12 cellular contexts compared by ENCODE assay signal in genomic region chr3:17979248-17979647, GRCh38.
DNase-seq lines count a peak whose midpoint lies in the region; ATAC-seq, FAIRE-seq and TF ChIP-seq lines count a peak whose summit lies in the region.
"Had no signal": no experiment of that assay in that cellular context is flagged by ENCODE, and none has a peak within 500 bp of the region (broad histone marks: within the 10 kb centered on the region; RNA-seq: fewer than 3 reads in every experiment).

No MANE protein-coding gene starts in this region.

- no peaks in the 10 kb centered on the region for H3K9me3 Mint-ChIP-seq in activated naive CD4-positive, alpha-beta T cell treated with anti-CD3 and anti-CD28 coated beads for 36 hours

- H2BK20ac ChIP-seq in H1 (ENCODE audit: low read length) = no peak overlapping the region

- peak overlapping the region; percentile 46 for H3K4me3 ChIP-seq in NB4 (ENCODE audit: low read depth, low read length)
- H3K4me3 ChIP-seq in H1 (ENCODE audit: extremely low read depth in 1 of 4, insufficient read depth in 2 of 4, low read depth in 3 of 4, low read length in 4 of 4) = no peak overlapping the region
- no peak overlapping the region for H3K4me3 ChIP-seq in sigmoid colon
- H3K4me3 ChIP-seq: heart right ventricle, smooth muscle cell had no signal

- H3K4me2 ChIP-seq in H1 (ENCODE audit: insufficient read depth in 1 of 2, low read depth in 2 of 2, low read length in 2 of 2) = no peak overlapping the region
- H3K4me2 ChIP-seq: smooth muscle cell had no signal

- no peak overlapping the region for H3K27ac ChIP-seq in H1 (ENCODE audit: low read depth, low read length)
- H3K27ac ChIP-seq in sigmoid colon = peak overlapping the region in 3 of 4 donors; percentile 35 to 60 (median 51)
- H3K27ac ChIP-seq: heart right ventricle had no signal

- CTCF ChIA-PET in activated naive CD4-positive, alpha-beta T cell treated with anti-CD3 and anti-CD28 coated beads for 36 hours (lab: Charles Lee) = interaction anchor here (0.6 to 1.2 kb wide), 3 partner anchors 13 to 96 kb away, joined by 3 to 5 read pairs (median 3); no protein-coding TSS in a partner anchor
- CTCF ChIA-PET in H1 (lab: Charles Lee; ENCODE audit: partially characterized antibody) = interaction anchor here (0.5 to 2.4 kb wide), 12 partner anchors 9 to 429 kb away, joined by 3 to 22 read pairs (median 3); no protein-coding TSS in a partner anchor

- DNase-seq in activated naive CD4-positive, alpha-beta T cell treated with anti-CD3 and anti-CD28 coated beads for 36 hours = peak; percentile 28
- DNase-seq in activated naive CD4-positive, alpha-beta T cell treated with Interleukin-2 at 50 U/mL for 16 hours = no peak
- DNase-seq in NB4 (ENCODE audit: low read depth) (peak; percentile 84), H1 (ENCODE audit: low read depth in 1 of 2, low spot score in 2 of 2) (no peak), sigmoid colon (peak; percentile 73), COLO829 (ENCODE audit: low spot score) (no peak), NCI-H2029 treated with DMSO at 0.1 percent for 48 hours (lab: John Stamatoyannopoulos, UW) (no peak)
- DNase-seq: heart right ventricle, Karpas-422 had no signal

- H3K9me3 ChIP-seq in H1 (ENCODE audit: insufficient read depth in 2 of 2, low read depth in 1 of 2, low read length in 1 of 2) (no peaks in the 10 kb centered on the region), sigmoid colon (no peaks in the 10 kb centered on the region)
- H3K9me3 ChIP-seq: heart right ventricle had no signal

- no peak for ATAC-seq in HG03521 (IDR thresholded peaks at IDR 0.05; ENCODE audit: unreplicated experiment)

- TF ChIP-seq CTCF in NB4 (IDR thresholded peaks at IDR 0.05; ENCODE audit: low read depth, low read length) (no peak), H1 (IDR thresholded peaks at IDR 0.05; ENCODE audit: control extremely low read depth in 1 of 3, insufficient read depth in 1 of 3, low read depth in 1 of 3, low read length in 3 of 3) (peak in 2 of 3 experiments; percentile 35; a peak in 3 of 4 replicates), sigmoid colon (IDR thresholded peaks at IDR 0.05) (peak in 1 of 4 experiments; percentile 30)

- TF ChIP-seq RAD21 in H1 (IDR thresholded peaks at IDR 0.05 in 1 of 2, conservative IDR thresholded peaks at IDR 0.05 in 1 of 2; ENCODE audit: low read depth in 2 of 2, low read length in 2 of 2) = peak; percentile 70

- H2BK12ac ChIP-seq in H1 (ENCODE audit: low read depth, low read length) = no peak overlapping the region

- no peaks in the 10 kb centered on the region for H3K36me3 Mint-ChIP-seq in activated naive CD4-positive, alpha-beta T cell treated with anti-CD3 and anti-CD28 coated beads for 36 hours (ENCODE audit: low read depth)

- H3K79me1 ChIP-seq in H1 (ENCODE audit: low read depth, low read length) = no peaks in the 10 kb centered on the region

- H2AFZ ChIP-seq in H1 (ENCODE audit: low read length) = no peak overlapping the region

- H3K27ac Mint-ChIP-seq in activated naive CD4-positive, alpha-beta T cell treated with anti-CD3 and anti-CD28 coated beads for 36 hours = no peak overlapping the region

- H4K5ac ChIP-seq in H1 (ENCODE audit: insufficient read length, low read depth, low read length) = no peak overlapping the region

- TF ChIP-seq POLR2A in NB4 (IDR thresholded peaks at IDR 0.05; ENCODE audit: extremely low read depth, insufficient read length) = no peak
- no peak for TF ChIP-seq POLR2A in H1 (IDR thresholded peaks at IDR 0.05; ENCODE audit: control extremely low read depth in 1 of 2, low read depth in 2 of 2, low read length in 2 of 2)
- TF ChIP-seq POLR2A in sigmoid colon (IDR thresholded peaks at IDR 0.05) = no peak

- H3K14ac ChIP-seq in H1 (ENCODE audit: insufficient read length) = no peak overlapping the region

- H3K56ac ChIP-seq in H1 (replicated peaks; ENCODE audit: insufficient read length, low read depth, low read length) = no peak overlapping the region

- H3K18ac ChIP-seq in H1 (ENCODE audit: extremely low read depth, low read length) = no peak overlapping the region

- no peak overlapping the region for H3K4me3 Mint-ChIP-seq in activated naive CD4-positive, alpha-beta T cell treated with anti-CD3 and anti-CD28 coated beads for 36 hours

- POLR2A ChIA-PET in H1 (lab: Charles Lee; ENCODE audit: partially characterized antibody) = no interaction called here

- no peaks in the 10 kb centered on the region for H3K23me2 ChIP-seq in H1 (ENCODE audit: low read depth, low read length)

- FAIRE-seq in H1 (lab: Jason Lieb, UNC) = peak; percentile 19
- FAIRE-seq: TTC549 had no signal

- H4K8ac ChIP-seq in H1 (ENCODE audit: extremely low read depth, insufficient read depth, low read length) = no peak overlapping the region

- no peaks in the 10 kb centered on the region for H3K4me1 Mint-ChIP-seq in activated naive CD4-positive, alpha-beta T cell treated with anti-CD3 and anti-CD28 coated beads for 36 hours (ENCODE audit: low read depth)

- no peak overlapping the region for H2BK5ac ChIP-seq in H1 (ENCODE audit: low read depth, low read length)

- H2AK5ac ChIP-seq in H1 (ENCODE audit: low read depth, low read length) = no peak overlapping the region

- TF ChIP-seq EP300 in H1 (IDR thresholded peaks at IDR 0.05; ENCODE audit: borderline replicate concordance in 1 of 2, low read depth in 2 of 2, low read length in 2 of 2) (no peak), sigmoid colon (IDR thresholded peaks at IDR 0.05) (no peak)

- H3K4me1 ChIP-seq in H1 (replicated peaks in 1 of 4; ENCODE audit: control insufficient read depth in 3 of 4, insufficient read depth in 4 of 4, low read length in 3 of 4) (no peaks in the 10 kb centered on the region), sigmoid colon (peaks cover 0 to 54% (median 29%) of the 10 kb centered on the region in 4 donors)
- H3K4me1 ChIP-seq: heart right ventricle had no signal

- H4K91ac ChIP-seq in H1 (replicated peaks; ENCODE audit: insufficient read length, low read length) = no peak overlapping the region

- H3K27me3 ChIP-seq in H1 (replicated peaks in 1 of 4; ENCODE audit: control insufficient read depth in 3 of 4, extremely low read depth in 1 of 4, insufficient read depth in 3 of 4, low read length in 3 of 4) (no peaks in the 10 kb centered on the region), sigmoid colon (no peaks in the 10 kb centered on the region)

- intact Hi-C loops in activated naive CD4-positive, alpha-beta T cell treated with anti-CD3 and anti-CD28 coated beads for 36 hours (cut with micrococcal nuclease) = loop anchor here (10.0 kb wide), 1 partner anchor 1006 kb away; no protein-coding TSS in a partner anchor
- intact Hi-C loops in sigmoid colon (cut with DNase I) = loop anchor here (5.0 to 10.0 kb wide), 4 partner anchors 233 to 466 kb away; partner anchors contain the start of gene TBC1D5

- H3K79me2 ChIP-seq in H1 (ENCODE audit: control insufficient read depth in 1 of 2, insufficient read depth in 2 of 2, low read length in 2 of 2) = no peaks in the 10 kb centered on the region

- no peak overlapping the region for H3K9ac ChIP-seq in H1 (replicated peaks in 1 of 4; ENCODE audit: extremely low read depth in 1 of 4, low read depth in 3 of 4, low read length in 3 of 4)

- 76% methylated on average over 2 of the region's 2 CpGs; no CpG with 5 or more reads in 1 of the 2 experiments for WGBS in H1 (ENCODE audit: extremely low coverage in 1 of 2, insufficient coverage in 1 of 2, insufficient read length in 1 of 2, insufficient replicate concordance in 2 of 2, low coverage in 1 of 2, low lambda C conversion rate in 2 of 2, missing lambda C conversion rate in 1 of 2), 2 experiments
- 59 to 60% methylated on average over 2 of the region's 2 CpGs for WGBS in sigmoid colon, 2 donors

- H4K20me1 ChIP-seq in H1 (replicated peaks in 1 of 2; ENCODE audit: control insufficient read depth in 1 of 2, insufficient read depth in 2 of 2, low read length in 2 of 2) = no peaks in the 10 kb centered on the region

- no peak overlapping the region for H2BK15ac ChIP-seq in H1 (ENCODE audit: low read length)

- H3K27me3 Mint-ChIP-seq in activated naive CD4-positive, alpha-beta T cell treated with anti-CD3 and anti-CD28 coated beads for 36 hours (ENCODE audit: low read depth) = peaks cover 5% of the 10 kb centered on the region

- no peaks in the 10 kb centered on the region for H3K36me3 ChIP-seq in H1 (ENCODE audit: control insufficient read depth in 2 of 4, insufficient read depth in 4 of 4, low read length in 3 of 4)
- no peaks in the 10 kb centered on the region for H3K36me3 ChIP-seq in sigmoid colon
- H3K36me3 ChIP-seq: heart right ventricle had no signal

- H3K23ac ChIP-seq in H1 (ENCODE audit: insufficient read length) = no peak overlapping the region

- no peak overlapping the region for H3K4ac ChIP-seq in H1 (replicated peaks; ENCODE audit: insufficient read length, low read depth, low read length)

- H2BK120ac ChIP-seq in H1 (replicated peaks; ENCODE audit: low read depth, low read length) = no peak overlapping the region

TF ChIP-seq in H1, 55 proteins besides CTCF, POLR2A, EP300 and RAD21:
- TF ChIP-seq CEBPB (IDR thresholded peaks at IDR 0.05; ENCODE audit: low read depth, low read length) (no peak), RFX5 (IDR thresholded peaks at IDR 0.05; ENCODE audit: borderline replicate concordance, low read depth, low read length) (no peak), KDM1A (IDR thresholded peaks at IDR 0.05; ENCODE audit: borderline replicate concordance, low read length) (peak; percentile 82; the same call in 1 of the 2 replicates)
TF ChIP-seq in H1: peak in this region for 1.

Comparison
In these comparisons a context has a peak if more than half of its experiments do, and no peak if none do; other contexts are left out.
1. DNase-seq: peak in activated naive CD4-positive, alpha-beta T cell treated with anti-CD3 and anti-CD28 coated beads for 36 hours (single experiment), NB4 (single experiment) and sigmoid colon (single experiment); none in activated naive CD4-positive, alpha-beta T cell treated with Interleukin-2 at 50 U/mL for 16 hours (single experiment), H1 (0 of 2), COLO829 (single experiment) and NCI-H2029 treated with DMSO at 0.1 percent for 48 hours (single experiment).